17 cellular contexts compared by ENCODE assay signal in genomic region chr13:94598281-94598680, GRCh38.
"Had no signal": no experiment of that assay in that cellular context is flagged by ENCODE, and none has a peak within 500 bp of the region (broad histone marks: within the 10 kb centered on the region; RNA-seq: fewer than 3 reads in every experiment).

No MANE protein-coding gene starts in this region.

- H3K36me3 Mint-ChIP-seq: stimulated activated memory B cell treated with anti-CD40 and anti-IgM and Interleukin-4, amounts not matched to agents 10 μg/mL and 1 μg/mL and 100 μg/mL, for 72 hours had no signal

- ATAC-seq: activated naive CD4-positive, alpha-beta T cell treated with anti-CD3 and anti-CD28 coated beads, Interleukin-2, amount 50 U/mL, for 72 hours; activated T-cell treated with anti-CD3 and anti-CD28 coated beads, Interleukin-2, amount 50 U/mL, for 72 hours; heart left ventricle; naive thymus-derived CD4-positive, alpha-beta T cell; sciatic nerve; stimulated activated memory B cell treated with anti-CD40 and anti-IgM and Interleukin-4, amounts not matched to agents 10 μg/mL and 1 μg/mL and 100 μg/mL, for 72 hours had no signal

- DNase-seq: activated CD4-positive, alpha-beta T cell treated with anti-CD3 and anti-CD28 coated beads, Interleukin-2, amount 10 ng/mL, durations not matched to agents 7 days and 5 days; activated effector memory CD4-positive, alpha-beta T cell treated with anti-CD3 and anti-CD28 coated beads, Interleukin-2, amount 50 U/mL, for 16 hours; activated T-cell treated with anti-CD3 and anti-CD28 coated beads, Interleukin-2, amount 50 U/mL, for 72 hours; brain microvascular endothelial cell; central memory CD4-positive, alpha-beta T cell; colonic mucosa; heart left ventricle; left ventricle myocardium inferior; mammary epithelial cell; naive thymus-derived CD4-positive, alpha-beta T cell; spleen; stimulated activated CD4-positive, alpha-beta T cell treated with anti-CD3 and anti-CD28 coated beads, Interleukin-4, amount 100 ng/mL, for 4 hours; upper lobe of left lung had no signal

- H3K4me3 Mint-ChIP-seq: activated CD4-positive, alpha-beta T cell treated with anti-CD3 and anti-CD28 coated beads, Interleukin-2, amount 10 ng/mL, durations not matched to agents 7 days and 5 days; activated T-cell treated with anti-CD3 and anti-CD28 coated beads, Interleukin-2, amount 50 U/mL, for 72 hours; stimulated activated memory B cell treated with anti-CD40 and anti-IgM and Interleukin-4, amounts not matched to agents 10 μg/mL and 1 μg/mL and 100 μg/mL, for 72 hours; T-helper 1 cell treated with Interleukin-12 subunit alpha and Interleukin-12 subunit beta and Interleukin-4 antibody, amounts not matched to agents 30 μg/mL and 1 μg/mL, for 36 hours had no signal

- H3K27me3 Mint-ChIP-seq: activated CD4-positive, alpha-beta T cell treated with anti-CD3 and anti-CD28 coated beads, Interleukin-2, amount 10 ng/mL, durations not matched to agents 7 days and 5 days; naive thymus-derived CD4-positive, alpha-beta T cell; stimulated activated memory B cell treated with anti-CD40 and anti-IgM and Interleukin-4, amounts not matched to agents 10 μg/mL and 1 μg/mL and 100 μg/mL, for 72 hours had no signal

- H3K27ac Mint-ChIP-seq: activated CD4-positive, alpha-beta T cell treated with anti-CD3 and anti-CD28 coated beads, Interleukin-2, amount 10 ng/mL, durations not matched to agents 7 days and 5 days; activated T-cell treated with anti-CD3 and anti-CD28 coated beads, Interleukin-2, amount 50 U/mL, for 72 hours; stimulated activated memory B cell treated with anti-CD40 and anti-IgM and Interleukin-4, amounts not matched to agents 10 μg/mL and 1 μg/mL and 100 μg/mL, for 72 hours; T-helper 1 cell treated with Interleukin-12 subunit alpha and Interleukin-12 subunit beta and Interleukin-4 antibody, amounts not matched to agents 30 μg/mL and 1 μg/mL, for 36 hours had no signal
